In genomic region chr7:44852590-44852989, GRCh38 we compare ENCODE assay signal across 2 cellular contexts.
TF ChIP-seq lines count a peak whose summit lies in the region.

No MANE protein-coding gene starts in this region.

TF ChIP-seq in HCT116, 20 proteins besides CTCF, POLR2A, EP300 and RAD21:
- TF ChIP-seq POLR2AphosphoS5 (IDR thresholded peaks at IDR 0.05; ENCODE audit: low read depth, low read length), result no peak
- TF ChIP-seq SIN3A (IDR thresholded peaks at IDR 0.05; ENCODE audit: low read depth), result no peak
- no peak for TF ChIP-seq YY1 (IDR thresholded peaks at IDR 0.05; ENCODE audit: extremely low read depth, insufficient replicate concordance, low read depth, low read length)
- no peak for TF ChIP-seq EZH2 (IDR thresholded peaks at IDR 0.05)
- TF ChIP-seq ZNF274 (IDR thresholded peaks at IDR 0.05; ENCODE audit: low read depth, low read length), result no peak
- TF ChIP-seq EZH2phosphoT487 (IDR thresholded peaks at IDR 0.05; ENCODE audit: borderline replicate concordance), result no peak
- no peak for TF ChIP-seq EGR1 (IDR thresholded peaks at IDR 0.05; ENCODE audit: low read depth)
- TF ChIP-seq ZFX (IDR thresholded peaks at IDR 0.05), result no peak
- no peak for TF ChIP-seq CEBPB (IDR thresholded peaks at IDR 0.05; ENCODE audit: low read depth)
- TF ChIP-seq JUND (IDR thresholded peaks at IDR 0.05), result no peak
- no peak for TF ChIP-seq REST (IDR thresholded peaks at IDR 0.05; ENCODE audit: low read depth)

TF ChIP-seq in K562, 482 proteins besides CTCF, POLR2A, EP300 and RAD21:
- TF ChIP-seq FOXM1 (IDR thresholded peaks at IDR 0.05; ENCODE audit: low read depth), result no peak
- no peak for TF ChIP-seq FOXM1 (CRISPR knock-in tag; IDR thresholded peaks at IDR 0.05; ENCODE audit: low read depth)
- no peak for TF ChIP-seq PTRF (tag; IDR thresholded peaks at IDR 0.05)
- no peak for TF ChIP-seq KLF13 (tag; IDR thresholded peaks at IDR 0.05; ENCODE audit: borderline replicate concordance, low read depth)
- 0 out of 2 replicates have a peak, but pooled peaks have one; percentile 56 for TF ChIP-seq SPI1 (IDR thresholded peaks at IDR 0.05; ENCODE audit: borderline replicate concordance, low read depth, low read length)
- no peak for TF ChIP-seq HMGXB4 (CRISPR knock-in tag; IDR thresholded peaks at IDR 0.05)
- TF ChIP-seq SRSF9 (IDR thresholded peaks at IDR 0.05; ENCODE audit: borderline replicate concordance, low read depth, low read length), result no peak
- TF ChIP-seq EP400 (IDR thresholded peaks at IDR 0.05), result no peak
- no peak for TF ChIP-seq PBX2 (CRISPR knock-in tag; IDR thresholded peaks at IDR 0.05; ENCODE audit: low read depth)
- no peak for TF ChIP-seq PBX2 (tag; conservative IDR thresholded peaks at IDR 0.05; ENCODE audit: low read depth)
